In genomic region chr6:157206359-157206815, GRCh38 we compare ENCODE assay signal across 20 cellular contexts.
"Had no signal": no experiment of that assay in that cellular context is flagged by ENCODE, and none has a peak within 500 bp of the region (broad histone marks: within the 10 kb centered on the region; RNA-seq: fewer than 3 reads in every experiment).

No MANE protein-coding gene starts in this region.

- FAIRE-seq: colon, endothelial cell of umbilical vein had no signal

- H3K79me2 ChIP-seq: hepatocyte had no signal

- H3K4me3 ChIP-seq: hepatocyte, lung, psoas muscle, sigmoid colon, skin epidermis had no signal

- H3K9me3 Mint-ChIP-seq: naive B cell, nephron had no signal

- H3K27me3 Mint-ChIP-seq: naive B cell had no signal

- H3K4me2 ChIP-seq: hepatocyte had no signal

- ATAC-seq: foreskin keratinocyte, left ventricle myocardium superior, psoas muscle had no signal

- DNase-seq: dermis blood vessel endothelial cell; erythroblast; foreskin keratinocyte; left colon; left ventricle myocardium superior; mesendoderm; naive B cell; psoas muscle; retina; sigmoid colon; stimulated activated CD4-positive, alpha-beta T cell treated with anti-CD3 and anti-CD28 coated beads, Interleukin-12 subunit alpha, Interleukin-12 subunit beta, amount 100 ng/mL, for 4 hours; stimulated activated naive CD4-positive, alpha-beta T cell treated with Interleukin-2 at 50 U/mL for 16 hours; trophoblast cell had no signal

- H3K4me3 Mint-ChIP-seq: naive B cell, nephron had no signal

- H3K27me3 ChIP-seq: foreskin keratinocyte, hepatocyte, neutrophil, sigmoid colon had no signal

- H3K4me1 ChIP-seq: foreskin keratinocyte, psoas muscle, sigmoid colon had no signal

- H3K9me3 ChIP-seq: neutrophil, psoas muscle, sigmoid colon had no signal

- H2AFZ ChIP-seq: hepatocyte had no signal

- H3K27ac ChIP-seq: foreskin keratinocyte, hepatocyte, neutrophil, psoas muscle, sigmoid colon, skin epidermis had no signal
